ENCODE assay signal across 26 cellular contexts in the genomic region with DNA sequence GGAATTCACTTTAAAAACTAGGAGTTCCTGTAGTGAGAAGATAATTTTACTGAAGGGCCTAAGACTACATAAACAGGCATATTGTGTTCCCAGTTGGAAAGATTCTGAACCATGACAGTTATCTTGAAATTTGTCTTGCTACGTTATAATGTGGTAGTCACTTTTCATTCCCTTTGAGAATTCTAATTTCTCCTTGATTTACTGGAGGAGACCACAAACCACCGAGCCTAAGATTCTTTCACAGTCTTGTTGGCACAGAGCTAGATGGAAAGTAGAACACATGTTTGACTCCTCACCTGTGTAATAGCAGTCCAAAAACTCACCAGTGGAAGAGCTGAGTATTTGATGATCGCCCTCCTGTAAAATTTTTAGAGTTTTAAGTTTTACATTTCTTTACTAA.
"Had no signal": no experiment of that assay in that cellular context is flagged by ENCODE, and none has a peak within 500 bp of the region (broad histone marks: within the 10 kb centered on the region; RNA-seq: fewer than 3 reads in every experiment).

No MANE protein-coding gene starts in this region.

- H3K9me3 ChIP-seq: neutrophil, pancreas, prostate gland, right lobe of liver, sigmoid colon, stomach, thoracic aorta, thyroid gland, tibial nerve, upper lobe of left lung, vagina had no signal

- H3K36me3 ChIP-seq: pancreas, thoracic aorta had no signal

- H3K27ac Mint-ChIP-seq: natural killer cell; nephron; stimulated activated effector memory CD8-positive, alpha-beta T cell treated with anti-CD3 and anti-CD28 coated beads, Interleukin-12 subunit alpha, Interleukin-12 subunit beta, amount 100 ng/mL, for 72 hours; stimulated activated naive B cell treated with anti-CD40 and anti-IgM and Interleukin-4, amounts not matched to agents 10 μg/mL and 1 μg/mL and 100 μg/mL, for 72 hours; stimulated activated naive CD8-positive, alpha-beta T cell treated with anti-CD3 and anti-CD28 coated beads, Interleukin-15, Interleukin-2, amounts not matched to agents 100 ng/mL and 50 ng/mL, for 24 hours had no signal

- H3K36me3 Mint-ChIP-seq: natural killer cell had no signal

- H3K27me3 Mint-ChIP-seq: stimulated activated naive B cell treated with anti-CD40 and anti-IgM and Interleukin-4, amounts not matched to agents 10 μg/mL and 1 μg/mL and 100 μg/mL, for 72 hours; stimulated activated naive CD8-positive, alpha-beta T cell treated with anti-CD3 and anti-CD28 coated beads, Interleukin-15, Interleukin-2, amounts not matched to agents 100 ng/mL and 50 ng/mL, for 24 hours had no signal

- H3K27ac ChIP-seq: neutrophil, pancreas, prostate gland, right lobe of liver, sigmoid colon, stomach, thoracic aorta, thyroid gland, tibial nerve, upper lobe of left lung, vagina had no signal

- DNase-seq: natural killer cell; nucleus accumbens; pancreas; right cardiac atrium; right lobe of liver; sigmoid colon; small intestine; stimulated activated CD4-positive, alpha-beta T cell treated with anti-CD3 and anti-CD28 coated beads, Interleukin-15, amount 100 ng/mL, for 24 hours; stimulated activated CD4-positive, alpha-beta T cell treated with anti-CD3 and anti-CD28 coated beads, Interleukin-2, amount 100 ng/mL, for 24 hours; stimulated activated CD4-positive, alpha-beta T cell treated with anti-CD3 and anti-CD28 coated beads, Interleukin-2, amount 100 ng/mL, for 48 hours; stimulated activated CD4-positive, alpha-beta T cell treated with anti-CD3 and anti-CD28 coated beads, Interleukin-4, amount 100 ng/mL, for 24 hours; stimulated activated naive B cell treated with anti-CD40 and anti-IgM and Interleukin-4, amounts not matched to agents 10 μg/mL and 1 μg/mL and 100 μg/mL, for 72 hours; stimulated activated naive CD4-positive, alpha-beta T cell treated with Interleukin-2 at 50 U/mL for 16 hours; stomach; thyroid gland; trophoblast cell; upper lobe of left lung had no signal

- FAIRE-seq: pancreas, small intestine, urothelium cell line had no signal

- ATAC-seq: natural killer cell; pancreas; right cardiac atrium; right lobe of liver; stimulated activated effector memory CD8-positive, alpha-beta T cell treated with anti-CD3 and anti-CD28 coated beads, Interleukin-12 subunit alpha, Interleukin-12 subunit beta, amount 100 ng/mL, for 72 hours; stimulated activated naive B cell treated with anti-CD40 and anti-IgM and Interleukin-4, amounts not matched to agents 10 μg/mL and 1 μg/mL and 100 μg/mL, for 72 hours had no signal

- H3K4me3 Mint-ChIP-seq: natural killer cell; nephron; stimulated activated effector memory CD8-positive, alpha-beta T cell treated with anti-CD3 and anti-CD28 coated beads, Interleukin-12 subunit alpha, Interleukin-12 subunit beta, amount 100 ng/mL, for 72 hours; stimulated activated naive B cell treated with anti-CD40 and anti-IgM and Interleukin-4, amounts not matched to agents 10 μg/mL and 1 μg/mL and 100 μg/mL, for 72 hours; stimulated activated naive CD8-positive, alpha-beta T cell treated with anti-CD3 and anti-CD28 coated beads, Interleukin-15, Interleukin-2, amounts not matched to agents 100 ng/mL and 50 ng/mL, for 24 hours had no signal

- H3K4me3 ChIP-seq: pancreas, prostate gland, right lobe of liver, sigmoid colon, stomach, thoracic aorta, thyroid gland, tibial nerve, upper lobe of left lung, vagina had no signal

- H3K9me3 Mint-ChIP-seq: natural killer cell; nephron; stimulated activated effector memory CD8-positive, alpha-beta T cell treated with anti-CD3 and anti-CD28 coated beads, Interleukin-12 subunit alpha, Interleukin-12 subunit beta, amount 100 ng/mL, for 72 hours; stimulated activated naive CD8-positive, alpha-beta T cell treated with anti-CD3 and anti-CD28 coated beads, Interleukin-15, Interleukin-2, amounts not matched to agents 100 ng/mL and 50 ng/mL, for 24 hours had no signal

- H3K27me3 ChIP-seq: neutrophil, pancreas, right lobe of liver, sigmoid colon, stomach, thyroid gland, tibial nerve, upper lobe of left lung, vagina had no signal
